Comparison of ENCODE assay signal across 24 cellular contexts in the genomic region with DNA sequence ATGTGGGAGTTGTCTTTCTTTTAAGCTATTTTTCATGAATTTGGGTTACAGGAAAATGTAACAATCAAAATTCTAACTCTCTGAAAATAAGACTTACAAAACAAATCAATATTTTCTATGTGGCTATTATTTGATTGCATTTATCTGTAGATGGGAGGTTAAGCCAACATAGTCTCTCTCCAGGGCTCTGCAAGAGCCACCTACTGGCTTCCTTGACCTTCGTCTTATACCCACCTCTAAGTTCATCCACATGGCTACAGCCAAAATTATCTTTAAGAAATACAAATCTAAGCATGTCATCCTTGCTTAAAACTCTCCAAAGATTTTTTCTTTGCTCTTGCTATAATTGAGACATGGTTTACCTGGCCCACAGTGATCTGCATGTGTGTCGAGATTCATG. TPM values are rescaled to one million over a fixed set of nuclear protein-coding genes. Genes with fewer than 3 reads are reported as not detected.
"Had no signal": no experiment of that assay in that cellular context is flagged by ENCODE, and none has a peak within 500 bp of the region (broad histone marks: within the 10 kb centered on the region; RNA-seq: fewer than 3 reads in every experiment).

No MANE protein-coding gene starts in this region.

- H3K4me3 Mint-ChIP-seq: IgD-negative memory B cell had no signal

- H3K4me1 Mint-ChIP-seq: IgD-negative memory B cell had no signal

- ATAC-seq: HepG2, K562 had no signal

- H3K4me1 ChIP-seq: SJSA1 had no signal

- H3K4me3 ChIP-seq: K562, SJSA1, SK-N-MC had no signal

- H3K36me3 ChIP-seq: SJSA1 had no signal

- DNase-seq: Kasumi-1, MM.1S, NCI-H1092 treated with DMSO at 0.1 percent for 48 hours, NCI-H1436, NCI-H187, NCI-H2029, NCI-H2081 treated with DMSO at 0.1 percent for 48 hours, NCI-H2171, NCI-H226, NCI-H446, NCI-H510A, NCI-H524 treated with DMSO at 0.1 percent for 48 hours, NCI-H774, Right ventricle myocardium superior, RPMI8226, SIG-M5 had no signal

- H3K4me2 ChIP-seq: KMS-11 had no signal

- H3K9me3 Mint-ChIP-seq: IgD-negative memory B cell had no signal

- H3K27me3 Mint-ChIP-seq: IgD-negative memory B cell had no signal

- H3K27ac ChIP-seq: KMS-11, SJSA1, SK-N-MC had no signal

- H3K9me3 ChIP-seq: SJSA1 had no signal

- H3K27ac Mint-ChIP-seq: IgD-negative memory B cell had no signal

RNA-seq across cellular contexts. Expression of gene GRM3, which starts 14.2 kb away (rescaled TPM):
- total RNA-seq: HepG2, HT1080, K562, M059J, Right ventricle myocardium superior, SJSA1 had no signal
- polyA plus RNA-seq: HepG2, IgD-negative memory B cell had no signal
